Comparison of ENCODE assay signal across 12 cellular contexts in the genomic region with DNA sequence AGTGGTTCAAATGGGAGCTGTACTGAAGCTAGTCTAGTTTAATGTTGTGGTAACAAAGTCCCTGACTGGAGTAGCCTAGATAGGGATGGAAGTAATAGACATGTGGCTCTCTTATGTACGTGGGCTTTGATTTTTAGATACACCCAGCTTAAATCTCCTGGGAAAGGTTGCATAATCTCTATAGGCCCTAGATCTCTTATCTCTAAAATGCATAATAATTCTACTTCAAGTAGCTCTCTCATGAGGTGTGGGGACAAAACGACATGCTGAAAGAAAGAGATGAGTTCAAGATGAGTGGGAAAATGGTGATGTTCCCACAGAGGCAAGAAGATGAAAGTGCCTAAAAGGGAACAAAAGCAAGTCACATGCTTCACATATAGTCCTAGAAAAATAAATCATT.
DNase-seq lines count a peak whose midpoint lies in the region; ATAC-seq, FAIRE-seq and TF ChIP-seq lines count a peak whose summit lies in the region.
"Had no signal": no experiment of that assay in that cellular context is flagged by ENCODE, and none has a peak within 500 bp of the region (broad histone marks: within the 10 kb centered on the region; RNA-seq: fewer than 3 reads in every experiment).

No MANE protein-coding gene starts in this region.

- TF ChIP-seq RAD21 in GM12878 (IDR thresholded peaks at IDR 0.05; ENCODE audit: insufficient read depth, low read depth, low read length), result no peak

- intact Hi-C loops in activated CD4-positive, alpha-beta T cell treated with anti-CD3 and anti-CD28 coated beads, Interleukin-2, amount 10 ng/mL, durations not matched to agents 24 days and 14 days (cut with micrococcal nuclease), result loop anchor here (5.0 to 10.0 kb wide), 3 partner anchors 326 to 584 kb away; partner anchors contain the start of genes ITPRID2 and UBE2E3
- intact Hi-C loops in GM12878 (cut with micrococcal nuclease; ENCODE audit: unreplicated experiment), result loop anchor here (5.0 kb wide), 1 partner anchor 326 kb away; the partner anchor contains the start of gene UBE2E3
- intact Hi-C loops in spleen (cut with DNase I; ENCODE audit: low total_unique reads), result no loop called here

- ATAC-seq in GM12878, result no peak
- no peak for ATAC-seq in GM18520 (IDR thresholded peaks at IDR 0.05; ENCODE audit: unreplicated experiment)

- TF ChIP-seq EP300 in GM12878 (IDR thresholded peaks at IDR 0.05; ENCODE audit: borderline replicate concordance in 1 of 2, control insufficient read depth in 1 of 2, low read depth in 2 of 2, low read length in 2 of 2), result no peak

- no peak for DNase-seq in activated CD4-positive, alpha-beta T cell treated with anti-CD3 and anti-CD28 coated beads, Interleukin-2, amount 10 ng/mL, durations not matched to agents 24 days and 14 days
- DNase-seq in activated CD4-positive, alpha-beta T cell treated with anti-CD3 and anti-CD28 coated beads, Interleukin-2, amount 50 U/mL, for 1 hour, result no peak
- peak; percentile 76 for DNase-seq in NB4 (ENCODE audit: low read depth)
- no peak for DNase-seq in GM12878 (ENCODE audit: low read depth, low spot score)
- DNase-seq in spleen, result no peak
- DNase-seq in NCI-H748 treated with DMSO at 0.1 percent for 48 hours (lab: John Stamatoyannopoulos, UW), result no peak
- no peak for DNase-seq in effector CD8-positive, alpha-beta T cell (lab: John Stamatoyannopoulos, UW)
- DNase-seq: DMS53, left ventricle myocardium inferior, NCI-H2029 treated with DMSO at 0.1 percent for 48 hours, PC-9 had no signal

- H3K27ac Mint-ChIP-seq in activated CD4-positive, alpha-beta T cell treated with anti-CD3 and anti-CD28 coated beads, Interleukin-2, amount 10 ng/mL, durations not matched to agents 24 days and 14 days, result peak overlapping the region; percentile 82

- H3K4me1 Mint-ChIP-seq in activated CD4-positive, alpha-beta T cell treated with anti-CD3 and anti-CD28 coated beads, Interleukin-2, amount 10 ng/mL, durations not matched to agents 24 days and 14 days, result peaks cover 62% of the 10 kb centered on the region

- SMC1A ChIA-PET in GM12878 (lab: Charles Lee; ENCODE audit: uncharacterized antibody, unreplicated experiment), result interaction anchor here (0.8 to 15.8 kb wide), 15 partner anchors 11 to 277 kb away, joined by 3 to 313 read pairs (median 4); partner anchors contain the start of gene ITGA4

- POLR2A ChIA-PET in GM12878 (lab: Charles Lee), result interaction anchor here (0.9 to 3.6 kb wide), 3 partner anchors 66 to 153 kb away, joined by 3 to 22 read pairs (median 3); partner anchors contain the start of gene ITGA4

- H3K9me3 Mint-ChIP-seq in activated CD4-positive, alpha-beta T cell treated with anti-CD3 and anti-CD28 coated beads, Interleukin-2, amount 10 ng/mL, durations not matched to agents 24 days and 14 days, result no peaks in the 10 kb centered on the region

- H3K36me3 ChIP-seq in GM12878 (ENCODE audit: control insufficient read depth in 2 of 2, insufficient read depth in 2 of 2, low read length in 1 of 2) (no peaks in the 10 kb centered on the region), spleen (no peaks in the 10 kb centered on the region)
- H3K36me3 ChIP-seq: left ventricle myocardium inferior had no signal

- in situ Hi-C loops in GM12878 (cut with MboI), result loop anchor here (5.0 kb wide), 2 partner anchors 149 to 186 kb away; partner anchors contain the start of gene ITGA4

- H3K4me3 Mint-ChIP-seq in activated CD4-positive, alpha-beta T cell treated with anti-CD3 and anti-CD28 coated beads, Interleukin-2, amount 10 ng/mL, durations not matched to agents 24 days and 14 days, result peak overlapping the region; percentile 79

- peak overlapping the region; percentile 62 for H3K9ac ChIP-seq in GM12878 (ENCODE audit: control insufficient read depth, insufficient read depth, low read length)

- H4K20me1 ChIP-seq in GM12878 (ENCODE audit: control insufficient read depth, insufficient read depth), result no peaks in the 10 kb centered on the region

- H3K9me3 ChIP-seq in GM12878 (replicated peaks; ENCODE audit: control insufficient read depth, insufficient read depth, low read length), result no peaks in the 10 kb centered on the region
- H3K9me3 ChIP-seq in spleen, result no peaks in the 10 kb centered on the region
- H3K9me3 ChIP-seq: left ventricle myocardium inferior had no signal

- H3K4me2 ChIP-seq in GM12878 (ENCODE audit: control insufficient read depth, insufficient read depth), result peak overlapping the region; percentile 89
- H3K4me2 ChIP-seq: PC-9 had no signal

- peak overlapping the region; percentile 72 for H2AFZ ChIP-seq in GM12878 (ENCODE audit: control insufficient read depth, low read depth, low read length)
- H2AFZ ChIP-seq: PC-9 had no signal

- H3K27me3 Mint-ChIP-seq in activated CD4-positive, alpha-beta T cell treated with anti-CD3 and anti-CD28 coated beads, Interleukin-2, amount 10 ng/mL, durations not matched to agents 24 days and 14 days, result no peaks in the 10 kb centered on the region

- peaks cover 67% of the 10 kb centered on the region for H3K4me1 ChIP-seq in GM12878 (ENCODE audit: control insufficient read depth, insufficient read depth, low read length)
- peaks cover 50 to 100% (median 93%) of the 10 kb centered on the region in 6 donors for H3K4me1 ChIP-seq in spleen

- no peaks in the 10 kb centered on the region for H3K27me3 ChIP-seq in GM12878 (replicated peaks in 1 of 2; ENCODE audit: control insufficient read depth in 2 of 2, insufficient read depth in 2 of 2, low read length in 1 of 2)
- H3K27me3 ChIP-seq in spleen (replicated peaks in 1 of 7), result no peaks in the 10 kb centered on the region

- peaks cover 1% of the 10 kb centered on the region for H3K79me2 ChIP-seq in GM12878 (ENCODE audit: control insufficient read depth, insufficient read depth, low read length)

- BruUV-seq in GM12878 (replicated peaks; lab: Mats Ljungman, UMichigan), result TSS peak; percentile 78

- H3K4me3 ChIP-seq in NB4 (ENCODE audit: low read depth, low read length), result peak overlapping the region; percentile 71
- no peak overlapping the region for H3K4me3 ChIP-seq in GM12878
- H3K4me3 ChIP-seq in spleen, result peak overlapping the region in 1 of 8 donors; percentile 53
- H3K4me3 ChIP-seq: PC-9 had no signal

- FAIRE-seq in GM12878 (lab: Jason Lieb, UNC), result peak; percentile 27

- TF ChIP-seq POLR2A in NB4 (IDR thresholded peaks at IDR 0.05; ENCODE audit: extremely low read depth, insufficient read length) (no peak), GM12878 (IDR thresholded peaks at IDR 0.05; ENCODE audit: low read depth, low read length) (no peak), spleen (IDR thresholded peaks at IDR 0.05) (no peak)

- H3K27ac ChIP-seq in GM12878 (ENCODE audit: control insufficient read depth, insufficient read depth), result peak overlapping the region; percentile 99
- peak overlapping the region; percentile 74 to 93 (median 86) for H3K27ac ChIP-seq in spleen
- H3K27ac ChIP-seq: left ventricle myocardium inferior, PC-9 had no signal

- RAD21 ChIA-PET in GM12878 (lab: Charles Lee; ENCODE audit: unreplicated experiment), result interaction anchor here (0.8 to 16.8 kb wide), 10 partner anchors 10 to 278 kb away, joined by 3 to 340 read pairs (median 6); partner anchors contain the start of gene ITGA4

- CTCF ChIA-PET in GM12878 (lab: Yijun Ruan, JAX), result interaction anchor here (1.0 to 14.1 kb wide), 7 partner anchors 123 to 407 kb away, joined by 3 to 235 read pairs (median 4); partner anchors contain the start of gene ITGA4

- H3K36me3 Mint-ChIP-seq in activated CD4-positive, alpha-beta T cell treated with anti-CD3 and anti-CD28 coated beads, Interleukin-2, amount 10 ng/mL, durations not matched to agents 24 days and 14 days (ENCODE audit: low read depth), result no peaks in the 10 kb centered on the region

- 0% methylated on average over 2 of the region's 2 CpGs for WGBS in GM12878 (ENCODE audit: insufficient coverage, insufficient replicate concordance, low lambda C conversion rate, missing lambda C conversion rate)
- 22 to 52% (median 31%) methylated on average over 2 of the region's 2 CpGs for WGBS in spleen, 5 donors

- TF ChIP-seq CTCF in NB4 (IDR thresholded peaks at IDR 0.05; ENCODE audit: low read depth, low read length), result no peak
- TF ChIP-seq CTCF in GM12878 (IDR thresholded peaks at IDR 0.05 in 2 of 3, conservative IDR thresholded peaks at IDR 0.05 in 1 of 3; ENCODE audit: control insufficient read depth in 2 of 3, extremely low read depth in 1 of 3, insufficient read depth in 1 of 3, low read depth in 3 of 3, low read length in 3 of 3), result no peak
- TF ChIP-seq CTCF in spleen (IDR thresholded peaks at IDR 0.05 in 8 of 11, conservative IDR thresholded peaks at IDR 0.05 in 3 of 11), result no peak

TF ChIP-seq in GM12878, 131 proteins besides CTCF, POLR2A, EP300 and RAD21 (continues in another document):
- TF ChIP-seq ZNF24 (IDR thresholded peaks at IDR 0.05), result no peak
- no peak for TF ChIP-seq CREM (IDR thresholded peaks at IDR 0.05; ENCODE audit: low read depth)
- TF ChIP-seq, protein P1, sequence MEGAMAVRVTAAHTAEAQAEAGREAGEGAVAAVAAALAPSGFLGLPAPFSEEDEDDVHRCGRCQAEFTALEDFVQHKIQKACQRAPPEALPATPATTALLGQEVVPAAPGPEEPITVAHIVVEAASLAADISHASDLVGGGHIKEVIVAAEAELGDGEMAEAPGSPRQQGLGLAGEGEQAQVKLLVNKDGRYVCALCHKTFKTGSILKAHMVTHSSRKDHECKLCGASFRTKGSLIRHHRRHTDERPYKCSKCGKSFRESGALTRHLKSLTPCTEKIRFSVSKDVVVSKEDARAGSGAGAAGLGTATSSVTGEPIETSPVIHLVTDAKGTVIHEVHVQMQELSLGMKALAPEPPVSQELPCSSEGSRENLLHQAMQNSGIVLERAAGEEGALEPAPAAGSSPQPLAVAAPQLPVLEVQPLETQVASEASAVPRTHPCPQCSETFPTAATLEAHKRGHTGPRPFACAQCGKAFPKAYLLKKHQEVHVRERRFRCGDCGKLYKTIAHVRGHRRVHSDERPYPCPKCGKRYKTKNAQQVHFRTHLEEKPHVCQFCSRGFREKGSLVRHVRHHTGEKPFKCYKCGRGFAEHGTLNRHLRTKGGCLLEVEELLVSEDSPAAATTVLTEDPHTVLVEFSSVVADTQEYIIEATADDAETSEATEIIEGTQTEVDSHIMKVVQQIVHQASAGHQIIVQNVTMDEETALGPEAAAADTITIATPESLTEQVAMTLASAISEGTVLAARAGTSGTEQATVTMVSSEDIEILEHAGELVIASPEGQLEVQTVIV (IDR thresholded peaks at IDR 0.05; ENCODE audit: borderline replicate concordance, partially characterized antibody), result no peak
- no peak for TF ChIP-seq MXI1 (IDR thresholded peaks at IDR 0.05; ENCODE audit: low read depth, low read length)
- TF ChIP-seq RB1 (IDR thresholded peaks at IDR 0.05; ENCODE audit: borderline replicate concordance), result no peak
